ENCODE assay signal across 1 cellular context in the genomic region with DNA sequence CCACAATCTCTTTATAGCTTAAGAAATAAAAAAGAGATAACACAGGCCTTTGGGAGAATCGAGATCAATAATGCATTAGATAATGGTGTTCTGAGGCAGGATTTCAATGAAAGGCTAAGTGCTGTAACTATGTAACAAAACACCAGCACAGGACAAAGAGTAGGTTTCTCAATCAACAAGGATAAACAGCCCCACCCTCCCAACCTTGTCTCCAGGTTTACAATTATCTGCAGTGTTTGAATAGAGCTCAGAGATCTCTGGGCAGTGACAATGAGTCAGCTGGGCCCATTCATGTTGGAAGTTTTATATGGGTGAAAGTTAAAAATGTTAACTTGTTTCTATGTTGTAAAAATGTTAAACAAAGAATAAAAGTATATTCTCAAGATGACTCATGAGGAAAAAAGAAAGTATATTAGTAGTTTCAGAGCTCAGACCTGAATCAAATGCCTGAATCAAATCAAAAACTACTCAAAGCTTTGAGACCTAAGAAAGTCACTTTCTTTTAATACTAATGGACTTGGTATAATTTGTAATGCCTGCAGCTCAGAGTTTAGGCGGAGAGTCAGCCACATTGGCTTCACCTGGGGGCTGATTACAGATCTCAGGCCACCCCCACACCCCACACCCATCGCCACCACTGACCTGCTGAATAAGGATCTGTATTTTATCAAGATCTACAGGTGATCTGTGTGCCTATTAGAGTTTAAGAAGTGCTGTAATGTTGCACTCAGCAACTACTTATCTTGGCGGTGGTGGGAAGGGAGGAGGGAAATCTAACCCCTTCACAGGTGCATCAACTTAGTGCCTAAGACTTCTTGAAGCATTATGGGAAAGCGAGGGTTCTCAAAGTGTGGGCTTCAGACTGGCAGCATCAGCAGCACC.
TF ChIP-seq lines count a peak whose summit lies in the region.

No MANE protein-coding gene starts in this region.

TF ChIP-seq in HepG2, 621 proteins besides CTCF, POLR2A, EP300 and RAD21 (continued from another document and continues in another):
- TF ChIP-seq, protein P1, sequence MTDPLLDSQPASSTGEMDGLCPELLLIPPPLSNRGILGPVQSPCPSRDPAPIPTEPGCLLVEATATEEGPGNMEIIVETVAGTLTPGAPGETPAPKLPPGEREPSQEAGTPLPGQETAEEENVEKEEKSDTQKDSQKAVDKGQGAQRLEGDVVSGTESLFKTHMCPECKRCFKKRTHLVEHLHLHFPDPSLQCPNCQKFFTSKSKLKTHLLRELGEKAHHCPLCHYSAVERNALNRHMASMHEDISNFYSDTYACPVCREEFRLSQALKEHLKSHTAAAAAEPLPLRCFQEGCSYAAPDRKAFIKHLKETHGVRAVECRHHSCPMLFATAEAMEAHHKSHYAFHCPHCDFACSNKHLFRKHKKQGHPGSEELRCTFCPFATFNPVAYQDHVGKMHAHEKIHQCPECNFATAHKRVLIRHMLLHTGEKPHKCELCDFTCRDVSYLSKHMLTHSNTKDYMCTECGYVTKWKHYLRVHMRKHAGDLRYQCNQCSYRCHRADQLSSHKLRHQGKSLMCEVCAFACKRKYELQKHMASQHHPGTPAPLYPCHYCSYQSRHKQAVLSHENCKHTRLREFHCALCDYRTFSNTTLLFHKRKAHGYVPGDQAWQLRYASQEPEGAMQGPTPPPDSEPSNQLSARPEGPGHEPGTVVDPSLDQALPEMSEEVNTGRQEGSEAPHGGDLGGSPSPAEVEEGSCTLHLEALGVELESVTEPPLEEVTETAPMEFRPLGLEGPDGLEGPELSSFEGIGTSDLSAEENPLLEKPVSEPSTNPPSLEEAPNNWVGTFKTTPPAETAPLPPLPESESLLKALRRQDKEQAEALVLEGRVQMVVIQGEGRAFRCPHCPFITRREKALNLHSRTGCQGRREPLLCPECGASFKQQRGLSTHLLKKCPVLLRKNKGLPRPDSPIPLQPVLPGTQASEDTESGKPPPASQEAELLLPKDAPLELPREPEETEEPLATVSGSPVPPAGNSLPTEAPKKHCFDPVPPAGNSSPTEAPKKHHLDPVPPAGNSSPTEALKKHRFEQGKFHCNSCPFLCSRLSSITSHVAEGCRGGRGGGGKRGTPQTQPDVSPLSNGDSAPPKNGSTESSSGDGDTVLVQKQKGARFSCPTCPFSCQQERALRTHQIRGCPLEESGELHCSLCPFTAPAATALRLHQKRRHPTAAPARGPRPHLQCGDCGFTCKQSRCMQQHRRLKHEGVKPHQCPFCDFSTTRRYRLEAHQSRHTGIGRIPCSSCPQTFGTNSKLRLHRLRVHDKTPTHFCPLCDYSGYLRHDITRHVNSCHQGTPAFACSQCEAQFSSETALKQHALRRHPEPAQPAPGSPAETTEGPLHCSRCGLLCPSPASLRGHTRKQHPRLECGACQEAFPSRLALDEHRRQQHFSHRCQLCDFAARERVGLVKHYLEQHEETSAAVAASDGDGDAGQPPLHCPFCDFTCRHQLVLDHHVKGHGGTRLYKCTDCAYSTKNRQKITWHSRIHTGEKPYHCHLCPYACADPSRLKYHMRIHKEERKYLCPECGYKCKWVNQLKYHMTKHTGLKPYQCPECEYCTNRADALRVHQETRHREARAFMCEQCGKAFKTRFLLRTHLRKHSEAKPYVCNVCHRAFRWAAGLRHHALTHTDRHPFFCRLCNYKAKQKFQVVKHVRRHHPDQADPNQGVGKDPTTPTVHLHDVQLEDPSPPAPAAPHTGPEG (CRISPR knock-in tag; IDR thresholded peaks at IDR 0.05) = no peak
- TF ChIP-seq TRIM24 (CRISPR knock-in tag; IDR thresholded peaks at IDR 0.05) = 0 out of 2 replicates have a peak, but pooled peaks have one; percentile 10
- no peak for TF ChIP-seq SP140L (CRISPR knock-in tag; IDR thresholded peaks at IDR 0.05; ENCODE audit: borderline replicate concordance)
- peak; percentile 94; the same call in 1 of the 2 replicates for TF ChIP-seq NFKBIZ (CRISPR knock-in tag; IDR thresholded peaks at IDR 0.05)
- TF ChIP-seq KDM6A (CRISPR knock-in tag; IDR thresholded peaks at IDR 0.05; ENCODE audit: low read depth) = peak; percentile 83
- peak; percentile 93 for TF ChIP-seq NCOR1 (IDR thresholded peaks at IDR 0.05; ENCODE audit: borderline replicate concordance, low read length)
- TF ChIP-seq, protein P2, sequence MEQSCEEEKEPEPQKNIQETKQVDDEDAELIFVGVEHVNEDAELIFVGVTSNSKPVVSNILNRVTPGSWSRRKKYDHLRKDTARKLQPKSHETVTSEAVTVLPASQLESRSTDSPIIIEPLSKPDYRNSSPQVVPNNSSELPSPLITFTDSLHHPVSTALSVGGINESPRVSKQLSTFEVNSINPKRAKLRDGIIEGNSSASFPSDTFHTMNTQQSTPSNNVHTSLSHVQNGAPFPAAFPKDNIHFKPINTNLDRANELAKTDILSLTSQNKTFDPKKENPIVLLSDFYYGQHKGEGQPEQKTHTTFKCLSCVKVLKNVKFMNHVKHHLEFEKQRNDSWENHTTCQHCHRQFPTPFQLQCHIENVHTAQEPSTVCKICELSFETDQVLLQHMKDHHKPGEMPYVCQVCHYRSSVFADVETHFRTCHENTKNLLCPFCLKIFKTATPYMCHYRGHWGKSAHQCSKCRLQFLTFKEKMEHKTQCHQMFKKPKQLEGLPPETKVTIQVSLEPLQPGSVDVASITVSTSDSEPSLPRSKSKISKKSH (CRISPR knock-in tag; IDR thresholded peaks at IDR 0.05; ENCODE audit: borderline replicate concordance) = no peak
- no peak for TF ChIP-seq ZNF83 (CRISPR knock-in tag; IDR thresholded peaks at IDR 0.05; ENCODE audit: borderline replicate concordance)
- peak; percentile 95; the same call in 1 of the 2 replicates for TF ChIP-seq FOXK1 (CRISPR knock-in tag; IDR thresholded peaks at IDR 0.05; ENCODE audit: borderline replicate concordance, low read depth)
- TF ChIP-seq HNF4A (CRISPR knock-in tag; IDR thresholded peaks at IDR 0.05) = peak; percentile 87
- TF ChIP-seq SMC3 (IDR thresholded peaks at IDR 0.05; ENCODE audit: low read length) = peak; percentile 59
- TF ChIP-seq PHF21A (CRISPR knock-in tag; IDR thresholded peaks at IDR 0.05) = peak; percentile 83
- TF ChIP-seq HMG20B (CRISPR knock-in tag; conservative IDR thresholded peaks at IDR 0.05) = peak; percentile 70
- TF ChIP-seq FOXC1 (CRISPR knock-in tag; IDR thresholded peaks at IDR 0.05; ENCODE audit: borderline replicate concordance) = no peak
- TF ChIP-seq, protein P3, sequence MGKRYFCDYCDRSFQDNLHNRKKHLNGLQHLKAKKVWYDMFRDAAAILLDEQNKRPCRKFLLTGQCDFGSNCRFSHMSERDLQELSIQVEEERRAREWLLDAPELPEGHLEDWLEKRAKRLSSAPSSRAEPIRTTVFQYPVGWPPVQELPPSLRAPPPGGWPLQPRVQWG (CRISPR knock-in tag; IDR thresholded peaks at IDR 0.05; ENCODE audit: borderline replicate concordance, low read depth) = no peak
- TF ChIP-seq, protein P4, sequence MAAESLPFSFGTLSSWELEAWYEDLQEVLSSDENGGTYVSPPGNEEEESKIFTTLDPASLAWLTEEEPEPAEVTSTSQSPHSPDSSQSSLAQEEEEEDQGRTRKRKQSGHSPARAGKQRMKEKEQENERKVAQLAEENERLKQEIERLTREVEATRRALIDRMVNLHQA (CRISPR knock-in tag; IDR thresholded peaks at IDR 0.05) = no peak
- peak; percentile 90 for TF ChIP-seq BCL6 (CRISPR knock-in tag; IDR thresholded peaks at IDR 0.05)
- TF ChIP-seq, protein P5, sequence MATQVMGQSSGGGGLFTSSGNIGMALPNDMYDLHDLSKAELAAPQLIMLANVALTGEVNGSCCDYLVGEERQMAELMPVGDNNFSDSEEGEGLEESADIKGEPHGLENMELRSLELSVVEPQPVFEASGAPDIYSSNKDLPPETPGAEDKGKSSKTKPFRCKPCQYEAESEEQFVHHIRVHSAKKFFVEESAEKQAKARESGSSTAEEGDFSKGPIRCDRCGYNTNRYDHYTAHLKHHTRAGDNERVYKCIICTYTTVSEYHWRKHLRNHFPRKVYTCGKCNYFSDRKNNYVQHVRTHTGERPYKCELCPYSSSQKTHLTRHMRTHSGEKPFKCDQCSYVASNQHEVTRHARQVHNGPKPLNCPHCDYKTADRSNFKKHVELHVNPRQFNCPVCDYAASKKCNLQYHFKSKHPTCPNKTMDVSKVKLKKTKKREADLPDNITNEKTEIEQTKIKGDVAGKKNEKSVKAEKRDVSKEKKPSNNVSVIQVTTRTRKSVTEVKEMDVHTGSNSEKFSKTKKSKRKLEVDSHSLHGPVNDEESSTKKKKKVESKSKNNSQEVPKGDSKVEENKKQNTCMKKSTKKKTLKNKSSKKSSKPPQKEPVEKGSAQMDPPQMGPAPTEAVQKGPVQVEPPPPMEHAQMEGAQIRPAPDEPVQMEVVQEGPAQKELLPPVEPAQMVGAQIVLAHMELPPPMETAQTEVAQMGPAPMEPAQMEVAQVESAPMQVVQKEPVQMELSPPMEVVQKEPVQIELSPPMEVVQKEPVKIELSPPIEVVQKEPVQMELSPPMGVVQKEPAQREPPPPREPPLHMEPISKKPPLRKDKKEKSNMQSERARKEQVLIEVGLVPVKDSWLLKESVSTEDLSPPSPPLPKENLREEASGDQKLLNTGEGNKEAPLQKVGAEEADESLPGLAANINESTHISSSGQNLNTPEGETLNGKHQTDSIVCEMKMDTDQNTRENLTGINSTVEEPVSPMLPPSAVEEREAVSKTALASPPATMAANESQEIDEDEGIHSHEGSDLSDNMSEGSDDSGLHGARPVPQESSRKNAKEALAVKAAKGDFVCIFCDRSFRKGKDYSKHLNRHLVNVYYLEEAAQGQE (IDR thresholded peaks at IDR 0.05; ENCODE audit: borderline replicate concordance in 1 of 2, low read depth in 1 of 2, low read length in 2 of 2) = peak in 1 of 2 experiments; percentile 62; a peak in 1 of 4 replicates
- peak; percentile 42 for TF ChIP-seq ASH2L (IDR thresholded peaks at IDR 0.05; ENCODE audit: insufficient read length, low read depth, low read length)
- peak; percentile 95 for TF ChIP-seq TBL1XR1 (IDR thresholded peaks at IDR 0.05; ENCODE audit: borderline replicate concordance, low read length, partially characterized antibody)
- peak; percentile 89 for TF ChIP-seq TEAD3 (CRISPR knock-in tag; optimal IDR thresholded peaks at IDR 0.05; ENCODE audit: borderline replicate concordance)
- no peak for TF ChIP-seq ZNF879 (CRISPR knock-in tag; IDR thresholded peaks at IDR 0.05)
- TF ChIP-seq SIX4 (CRISPR knock-in tag; IDR thresholded peaks at IDR 0.05) = peak; percentile 98
- no peak for TF ChIP-seq ZNF160 (CRISPR knock-in tag; IDR thresholded peaks at IDR 0.05)
- TF ChIP-seq, protein P6, sequence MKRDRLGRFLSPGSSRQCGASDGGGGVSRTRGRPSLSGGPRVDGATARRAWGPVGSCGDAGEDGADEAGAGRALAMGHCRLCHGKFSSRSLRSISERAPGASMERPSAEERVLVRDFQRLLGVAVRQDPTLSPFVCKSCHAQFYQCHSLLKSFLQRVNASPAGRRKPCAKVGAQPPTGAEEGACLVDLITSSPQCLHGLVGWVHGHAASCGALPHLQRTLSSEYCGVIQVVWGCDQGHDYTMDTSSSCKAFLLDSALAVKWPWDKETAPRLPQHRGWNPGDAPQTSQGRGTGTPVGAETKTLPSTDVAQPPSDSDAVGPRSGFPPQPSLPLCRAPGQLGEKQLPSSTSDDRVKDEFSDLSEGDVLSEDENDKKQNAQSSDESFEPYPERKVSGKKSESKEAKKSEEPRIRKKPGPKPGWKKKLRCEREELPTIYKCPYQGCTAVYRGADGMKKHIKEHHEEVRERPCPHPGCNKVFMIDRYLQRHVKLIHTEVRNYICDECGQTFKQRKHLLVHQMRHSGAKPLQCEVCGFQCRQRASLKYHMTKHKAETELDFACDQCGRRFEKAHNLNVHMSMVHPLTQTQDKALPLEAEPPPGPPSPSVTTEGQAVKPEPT (CRISPR knock-in tag; IDR thresholded peaks at IDR 0.05; ENCODE audit: low read depth) = no peak
- 0 out of 2 replicates have a peak, but pooled peaks have one; percentile 45 for TF ChIP-seq POGZ (CRISPR knock-in tag; IDR thresholded peaks at IDR 0.05)
- peak; percentile 48 for TF ChIP-seq KAT2B (IDR thresholded peaks at IDR 0.05; ENCODE audit: borderline replicate concordance, low read depth, low read length)
- no peak for TF ChIP-seq PAX8 (CRISPR knock-in tag; IDR thresholded peaks at IDR 0.05; ENCODE audit: borderline replicate concordance)
- TF ChIP-seq NAIF1 (CRISPR knock-in tag; IDR thresholded peaks at IDR 0.05; ENCODE audit: borderline replicate concordance) = no peak
- TF ChIP-seq, protein P7, sequence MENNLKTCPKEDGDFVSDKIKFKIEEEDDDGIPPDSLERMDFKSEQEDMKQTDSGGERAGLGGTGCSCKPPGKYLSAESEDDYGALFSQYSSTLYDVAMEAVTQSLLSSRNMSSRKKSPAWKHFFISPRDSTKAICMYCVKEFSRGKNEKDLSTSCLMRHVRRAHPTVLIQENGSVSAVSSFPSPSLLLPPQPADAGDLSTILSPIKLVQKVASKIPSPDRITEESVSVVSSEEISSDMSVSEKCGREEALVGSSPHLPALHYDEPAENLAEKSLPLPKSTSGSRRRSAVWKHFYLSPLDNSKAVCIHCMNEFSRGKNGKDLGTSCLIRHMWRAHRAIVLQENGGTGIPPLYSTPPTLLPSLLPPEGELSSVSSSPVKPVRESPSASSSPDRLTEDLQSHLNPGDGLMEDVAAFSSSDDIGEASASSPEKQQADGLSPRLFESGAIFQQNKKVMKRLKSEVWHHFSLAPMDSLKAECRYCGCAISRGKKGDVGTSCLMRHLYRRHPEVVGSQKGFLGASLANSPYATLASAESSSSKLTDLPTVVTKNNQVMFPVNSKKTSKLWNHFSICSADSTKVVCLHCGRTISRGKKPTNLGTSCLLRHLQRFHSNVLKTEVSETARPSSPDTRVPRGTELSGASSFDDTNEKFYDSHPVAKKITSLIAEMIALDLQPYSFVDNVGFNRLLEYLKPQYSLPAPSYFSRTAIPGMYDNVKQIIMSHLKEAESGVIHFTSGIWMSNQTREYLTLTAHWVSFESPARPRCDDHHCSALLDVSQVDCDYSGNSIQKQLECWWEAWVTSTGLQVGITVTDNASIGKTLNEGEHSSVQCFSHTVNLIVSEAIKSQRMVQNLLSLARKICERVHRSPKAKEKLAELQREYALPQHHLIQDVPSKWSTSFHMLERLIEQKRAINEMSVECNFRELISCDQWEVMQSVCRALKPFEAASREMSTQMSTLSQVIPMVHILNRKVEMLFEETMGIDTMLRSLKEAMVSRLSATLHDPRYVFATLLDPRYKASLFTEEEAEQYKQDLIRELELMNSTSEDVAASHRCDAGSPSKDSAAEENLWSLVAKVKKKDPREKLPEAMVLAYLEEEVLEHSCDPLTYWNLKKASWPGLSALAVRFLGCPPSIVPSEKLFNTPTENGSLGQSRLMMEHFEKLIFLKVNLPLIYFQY (CRISPR knock-in tag; IDR thresholded peaks at IDR 0.05; ENCODE audit: borderline replicate concordance) = peak; percentile 61; the same call in 1 of the 2 replicates
- no peak for TF ChIP-seq SIN3B (IDR thresholded peaks at IDR 0.05; ENCODE audit: low read length)
- TF ChIP-seq JDP2 (CRISPR knock-in tag; IDR thresholded peaks at IDR 0.05; ENCODE audit: borderline replicate concordance) = no peak; the same call in 1 of the 2 replicates
- TF ChIP-seq MYNN (CRISPR knock-in tag; IDR thresholded peaks at IDR 0.05; ENCODE audit: low read depth) = no peak
- TF ChIP-seq SIN3A (IDR thresholded peaks at IDR 0.05; ENCODE audit: borderline replicate concordance, low read depth, low read length) = no peak
- no peak for TF ChIP-seq ELF4 (CRISPR knock-in tag; IDR thresholded peaks at IDR 0.05; ENCODE audit: borderline replicate concordance)
